Comparison of ENCODE assay signal across 1 cellular context in genomic region chr20:44494266-44494665, GRCh38.
TF ChIP-seq lines count a peak whose summit lies in the region.

No MANE protein-coding gene starts in this region.

TF ChIP-seq in IMR-90, 13 proteins besides CTCF, POLR2A, EP300 and RAD21 (continued from another document):
- TF ChIP-seq USF2 (IDR thresholded peaks at IDR 0.05; ENCODE audit: low read depth, low read length), result no peak
- TF ChIP-seq FOS (IDR thresholded peaks at IDR 0.05; ENCODE audit: low read depth, low read length), result 0 out of 2 replicates have a peak, but pooled peaks have one; percentile 25
- TF ChIP-seq MAZ (IDR thresholded peaks at IDR 0.05; ENCODE audit: borderline replicate concordance, low read depth, low read length), result no peak
- TF ChIP-seq RFX5 (IDR thresholded peaks at IDR 0.05; ENCODE audit: low read depth, low read length), result no peak
